ENCODE assay signal across 20 cellular contexts in genomic region chr2:74886251-74886650, GRCh38.
"Had no signal": no experiment of that assay in that cellular context is flagged by ENCODE, and none has a peak within 500 bp of the region (broad histone marks: within the 10 kb centered on the region; RNA-seq: fewer than 3 reads in every experiment).

No MANE protein-coding gene starts in this region.

- H3K9me3 ChIP-seq: mucosa of descending colon, sigmoid colon, spleen, tibial artery, uterus had no signal

- H3K27ac ChIP-seq: cardiac muscle cell, neural progenitor cell, parathyroid adenoma, sigmoid colon, spleen, tibial artery, uterus, VCaP had no signal

- H3K4me1 Mint-ChIP-seq: memory B cell; neural progenitor cell; stimulated activated naive B cell treated with anti-CD40 and anti-IgM and Interleukin-4, amounts not matched to agents 10 μg/mL and 1 μg/mL and 100 μg/mL, for 72 hours had no signal

- H3K4me3 Mint-ChIP-seq: activated T-helper 17 cell treated with anti-CD3 and anti-CD28 coated beads, Interleukin-2, amount 50 U/mL, for 72 hours; dendritic cell treated with granulocyte-macrophage colony-stimulating factor and Interleukin-4, amounts not matched to agents 40 ng/mL and 50 ng/mL, for 4 days; memory B cell; naive B cell; neural progenitor cell; stimulated activated naive B cell treated with anti-CD40 and anti-IgM and Interleukin-4, amounts not matched to agents 10 μg/mL and 1 μg/mL and 100 μg/mL, for 72 hours; T-helper 1 cell treated with Interleukin-12 subunit alpha and Interleukin-12 subunit beta and Interleukin-4 antibody, amounts not matched to agents 30 μg/mL and 1 μg/mL, for 36 hours had no signal

- DNase-seq: activated CD4-positive, CD25-positive, alpha-beta regulatory T cell treated with anti-CD3 and anti-CD28 coated beads, Interleukin-2, amount 50 U/mL, for 72 hours; activated naive CD4-positive, alpha-beta T cell; activated T-cell treated with anti-CD3 and anti-CD28 coated beads, Interleukin-2, amount 50 U/mL, for 1 hour; effector CD8-positive, alpha-beta T cell; mucosa of descending colon; naive B cell; sigmoid colon; spleen; stimulated activated CD4-positive, alpha-beta T cell treated with anti-CD3 and anti-CD28 coated beads, Interleukin-4, amount 100 ng/mL, for 4 hours; stimulated activated naive B cell treated with anti-CD40 and anti-IgM and Interleukin-4, amounts not matched to agents 10 μg/mL and 1 μg/mL and 100 μg/mL, for 72 hours; tibial artery; uterus had no signal

- H3K27me3 ChIP-seq: cardiac muscle cell, neural progenitor cell, sigmoid colon, spleen, tibial artery, uterus had no signal

- ATAC-seq: activated T-helper 17 cell treated with anti-CD3 and anti-CD28 coated beads, Interleukin-2, amount 50 U/mL, for 72 hours; mucosa of descending colon; stimulated activated naive B cell treated with anti-CD40 and anti-IgM and Interleukin-4, amounts not matched to agents 10 μg/mL and 1 μg/mL and 100 μg/mL, for 72 hours had no signal

- H3K4me3 ChIP-seq: cardiac muscle cell, mucosa of descending colon, neural progenitor cell, sigmoid colon, spleen, tibial artery, uterus had no signal

- H3K36me3 ChIP-seq: neural progenitor cell, uterus had no signal

- H3K27ac Mint-ChIP-seq: activated T-helper 17 cell treated with anti-CD3 and anti-CD28 coated beads, Interleukin-2, amount 50 U/mL, for 72 hours; dendritic cell treated with granulocyte-macrophage colony-stimulating factor and Interleukin-4, amounts not matched to agents 40 ng/mL and 50 ng/mL, for 4 days; memory B cell; neural progenitor cell; stimulated activated naive B cell treated with anti-CD40 and anti-IgM and Interleukin-4, amounts not matched to agents 10 μg/mL and 1 μg/mL and 100 μg/mL, for 72 hours; T-helper 1 cell treated with Interleukin-12 subunit alpha and Interleukin-12 subunit beta and Interleukin-4 antibody, amounts not matched to agents 30 μg/mL and 1 μg/mL, for 36 hours had no signal

- H3K27me3 Mint-ChIP-seq: activated T-helper 17 cell treated with anti-CD3 and anti-CD28 coated beads, Interleukin-2, amount 50 U/mL, for 72 hours; dendritic cell treated with granulocyte-macrophage colony-stimulating factor and Interleukin-4, amounts not matched to agents 40 ng/mL and 50 ng/mL, for 4 days; memory B cell; naive B cell; stimulated activated naive B cell treated with anti-CD40 and anti-IgM and Interleukin-4, amounts not matched to agents 10 μg/mL and 1 μg/mL and 100 μg/mL, for 72 hours had no signal

- H3K4me1 ChIP-seq: neural progenitor cell, parathyroid adenoma, sigmoid colon, tibial artery, uterus had no signal

- H3K9me3 Mint-ChIP-seq: activated T-helper 17 cell treated with anti-CD3 and anti-CD28 coated beads, Interleukin-2, amount 50 U/mL, for 72 hours; dendritic cell treated with granulocyte-macrophage colony-stimulating factor and Interleukin-4, amounts not matched to agents 40 ng/mL and 50 ng/mL, for 4 days; memory B cell; naive B cell; neural progenitor cell; stimulated activated naive B cell treated with anti-CD40 and anti-IgM and Interleukin-4, amounts not matched to agents 10 μg/mL and 1 μg/mL and 100 μg/mL, for 72 hours; T-helper 1 cell treated with Interleukin-12 subunit alpha and Interleukin-12 subunit beta and Interleukin-4 antibody, amounts not matched to agents 30 μg/mL and 1 μg/mL, for 36 hours had no signal
